Comparison of ENCODE assay signal across 29 cellular contexts in the genomic region with DNA sequence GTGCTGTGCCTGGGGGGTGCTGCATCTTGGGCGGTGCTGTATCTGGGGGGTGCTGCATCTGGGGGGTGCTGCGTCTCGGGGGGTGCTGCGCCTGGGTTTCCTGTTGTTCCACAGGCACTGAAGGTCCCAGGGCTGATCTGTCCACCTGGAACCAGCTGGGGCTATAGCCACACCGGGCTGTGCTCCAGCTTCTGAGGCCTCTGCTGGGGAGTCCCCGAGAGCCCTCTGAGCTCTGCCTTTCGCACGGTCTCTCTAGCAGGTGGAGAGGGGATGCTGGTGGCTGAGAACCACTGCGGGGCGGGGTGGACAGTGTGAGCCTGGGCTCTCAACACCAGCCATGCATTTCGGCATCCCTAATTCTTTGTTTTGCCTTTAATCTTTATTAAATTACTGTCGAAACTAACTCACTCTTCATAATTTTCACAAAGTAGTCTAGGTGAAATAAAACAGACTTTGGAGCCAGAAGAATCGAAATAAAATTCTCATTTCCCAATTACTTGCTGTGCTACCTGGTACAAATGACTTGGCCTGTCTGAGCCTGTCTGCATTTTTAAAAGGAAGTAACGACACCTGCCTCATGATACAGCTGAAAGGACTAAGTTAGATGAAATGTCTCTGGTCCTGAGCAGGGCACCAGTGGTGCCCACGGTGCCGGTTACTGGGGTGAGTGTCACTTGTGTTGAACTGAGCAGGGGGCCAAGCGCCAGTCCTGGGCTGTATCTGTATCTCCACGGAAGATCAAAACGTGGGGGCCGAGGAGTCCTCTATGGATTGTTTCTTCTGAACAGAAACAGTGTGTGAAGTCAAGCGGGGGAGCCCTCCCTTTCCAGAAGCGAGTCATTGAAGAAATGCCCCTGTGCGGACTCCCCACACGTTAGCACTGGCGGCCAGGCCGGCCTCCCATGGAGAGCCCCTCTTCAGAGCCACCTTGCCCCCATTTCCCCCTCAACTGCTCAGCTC.
"Had no signal": no experiment of that assay in that cellular context is flagged by ENCODE, and none has a peak within 500 bp of the region (broad histone marks: within the 10 kb centered on the region; RNA-seq: fewer than 3 reads in every experiment).

No MANE protein-coding gene starts in this region.

- H3K27ac ChIP-seq: ascending aorta, ovary, psoas muscle, sigmoid colon, suprapubic skin, tibial nerve, VCaP had no signal

- H3K27me3 ChIP-seq: ascending aorta, ovary, sigmoid colon had no signal

- ATAC-seq: activated CD4-positive, CD25-positive, alpha-beta regulatory T cell treated with anti-CD3 and anti-CD28 coated beads, Interleukin-2, amount 50 U/mL, for 24 hours; esophagus mucosa; left cardiac atrium; mucosa of descending colon had no signal

- H3K4me1 ChIP-seq: ascending aorta, psoas muscle had no signal

- H3K4me3 ChIP-seq: ascending aorta, mucosa of descending colon, ovary, psoas muscle, sigmoid colon, suprapubic skin, tibial nerve had no signal

- FAIRE-seq: keratinocyte, small intestine, TTC549, urothelium cell line had no signal

- DNase-seq: activated CD4-positive, alpha-beta T cell treated with anti-CD3 and anti-CD28 coated beads for 48 hours; activated CD4-positive, alpha-beta T cell treated with anti-CD3 and anti-CD28 coated beads, Interleukin-2, amount 50 U/mL, for 48 hours; activated CD8-positive, alpha-beta memory T cell treated with anti-CD3 and anti-CD28 coated beads for 24 hours; activated gamma-delta T cell; activated naive CD4-positive, alpha-beta T cell treated with anti-CD3 and anti-CD28 coated beads, Interleukin-2, amount 10 ng/mL, durations not matched to agents 7 days and 5 days; activated naive CD8-positive, alpha-beta T cell treated with anti-CD3 and anti-CD28 coated beads, Interleukin-2, amount 10 ng/mL, durations not matched to agents 7 days and 5 days; central memory CD4-positive, alpha-beta T cell; endodermal cell; head of caudate nucleus; hippocampal formation; mesenchymal stem cell; mucosa of descending colon; psoas muscle; sigmoid colon; small intestine; stimulated activated CD4-positive, alpha-beta T cell treated with anti-CD3 and anti-CD28 coated beads, Interleukin-1b, Interleukin-23, amount 100 ng/mL, for 48 hours; stimulated activated naive CD4-positive, alpha-beta T cell; T-helper 9 cell had no signal

- H3K36me3 ChIP-seq: ascending aorta, ovary, sigmoid colon, suprapubic skin, tibial nerve had no signal

- H3K9me3 ChIP-seq: ascending aorta, mucosa of descending colon, ovary, psoas muscle, sigmoid colon, suprapubic skin, tibial nerve had no signal
